In genomic region chr13:46321494-46322225, GRCh38 we compare ENCODE assay signal across 8 cellular contexts.
DNase-seq lines count a peak whose midpoint lies in the region; ATAC-seq lines count a peak whose summit lies in the region.

No MANE protein-coding gene starts in this region.

- H3K4me1 Mint-ChIP-seq in CD4-positive, alpha-beta memory T cell, result peaks cover 7 to 26% (median 13%) of the 10 kb centered on the region in 4 donors
- H3K4me1 Mint-ChIP-seq in effector memory CD8-positive, alpha-beta T cell (ENCODE audit: low read depth in 2 of 2), result peaks cover 16 to 22% of the 10 kb centered on the region in 2 donors

- peak; percentile 65 to 72 (median 68) for DNase-seq in CD4-positive, alpha-beta memory T cell
- peak; percentile 27 for DNase-seq in H4 (ENCODE audit: low spot score)
- peak; percentile 65 to 81 for DNase-seq in NOMO-1 (lab: John Stamatoyannopoulos, UW; ENCODE audit: unreplicated experiment in 2 of 2)
- DNase-seq in activated CD8-positive, alpha-beta memory T cell treated with anti-CD3 and anti-CD28 coated beads for 1 hour (ENCODE audit: extremely low read depth in 1 of 2, low read depth in 1 of 2), result peak; percentile 45 to 51
- peak; percentile 70 to 79 (median 73) for DNase-seq in effector memory CD8-positive, alpha-beta T cell
- peak; percentile 62 for DNase-seq in myocyte (ENCODE audit: low read depth)
- peak; percentile 31 to 48 for DNase-seq in stimulated activated CD8-positive, alpha-beta memory T cell treated with anti-CD3 and anti-CD28 coated beads, Interleukin-7, amount 100 ng/mL, for 48 hours (ENCODE audit: extremely low read depth in 1 of 2, low read depth in 1 of 2)

- peak overlapping the region; percentile 67 to 93 (median 90) for H3K27ac Mint-ChIP-seq in CD4-positive, alpha-beta memory T cell
- H3K27ac Mint-ChIP-seq in effector memory CD8-positive, alpha-beta T cell, result peak overlapping the region; percentile 89

- no peaks in the 10 kb centered on the region for H3K36me3 Mint-ChIP-seq in CD4-positive, alpha-beta memory T cell
- H3K36me3 Mint-ChIP-seq in effector memory CD8-positive, alpha-beta T cell (ENCODE audit: insufficient read depth), result peaks cover 10% of the 10 kb centered on the region

- CTCF ChIA-PET in CD4-positive, alpha-beta memory T cell (lab: Charles Lee; ENCODE audit: partially characterized antibody), result interaction anchor here (0.6 to 13.9 kb wide), 47 partner anchors 8 to 1275 kb away, joined by 3 to 166 read pairs (median 4); no protein-coding TSS in a partner anchor

- H3K36me3 ChIP-seq in CD4-positive, alpha-beta memory T cell (ENCODE audit: insufficient read depth, low read length), result no peaks in the 10 kb centered on the region

- no peaks in the 10 kb centered on the region for H3K9me3 Mint-ChIP-seq in CD4-positive, alpha-beta memory T cell
- H3K9me3 Mint-ChIP-seq in effector memory CD8-positive, alpha-beta T cell, result no peaks in the 10 kb centered on the region

- H3K27me3 ChIP-seq in CD4-positive, alpha-beta memory T cell (ENCODE audit: insufficient read depth, low read length), result no peaks in the 10 kb centered on the region

- H3K4me1 ChIP-seq in CD4-positive, alpha-beta memory T cell (ENCODE audit: insufficient read depth, low read length), result peaks cover 15% of the 10 kb centered on the region

- POLR2A ChIA-PET in CD4-positive, alpha-beta memory T cell (lab: Charles Lee; ENCODE audit: partially characterized antibody), result interaction anchor here (0.7 to 1.6 kb wide), 8 partner anchors 22 to 270 kb away, joined by 3 to 20 read pairs (median 3); no protein-coding TSS in a partner anchor

- ATAC-seq in effector memory CD8-positive, alpha-beta T cell (replicated peaks), result peak; percentile 92
- ATAC-seq in HG03457 (IDR thresholded peaks at IDR 0.05; ENCODE audit: unreplicated experiment), result no peak

- peaks cover 0 to 4% of the 10 kb centered on the region in 2 donors for H3K27me3 Mint-ChIP-seq in CD4-positive, alpha-beta memory T cell
- peaks cover 0 to 15% of the 10 kb centered on the region in 2 donors for H3K27me3 Mint-ChIP-seq in effector memory CD8-positive, alpha-beta T cell

- intact Hi-C loops in CD4-positive, alpha-beta memory T cell (cut with micrococcal nuclease), result loop anchor here (1.0 to 5.0 kb wide), 10 partner anchors 26 to 810 kb away; partner anchors contain the start of gene ZC3H13

- H3K4me3 ChIP-seq in CD4-positive, alpha-beta memory T cell (ENCODE audit: low read length in 2 of 2), result no peak overlapping the region

- peak overlapping the region; percentile 70 to 87 (median 74) for H3K4me3 Mint-ChIP-seq in CD4-positive, alpha-beta memory T cell
- H3K4me3 Mint-ChIP-seq in effector memory CD8-positive, alpha-beta T cell, result peak overlapping the region; percentile 66 to 70

- H3K27ac ChIP-seq in CD4-positive, alpha-beta memory T cell (ENCODE audit: low read depth, low read length), result peak overlapping the region; percentile 18

- H3K9me3 ChIP-seq in CD4-positive, alpha-beta memory T cell (ENCODE audit: control insufficient read depth in 1 of 2, low read length in 2 of 2), result no peaks in the 10 kb centered on the region
